29 cellular contexts compared by ENCODE assay signal in the genomic region with DNA sequence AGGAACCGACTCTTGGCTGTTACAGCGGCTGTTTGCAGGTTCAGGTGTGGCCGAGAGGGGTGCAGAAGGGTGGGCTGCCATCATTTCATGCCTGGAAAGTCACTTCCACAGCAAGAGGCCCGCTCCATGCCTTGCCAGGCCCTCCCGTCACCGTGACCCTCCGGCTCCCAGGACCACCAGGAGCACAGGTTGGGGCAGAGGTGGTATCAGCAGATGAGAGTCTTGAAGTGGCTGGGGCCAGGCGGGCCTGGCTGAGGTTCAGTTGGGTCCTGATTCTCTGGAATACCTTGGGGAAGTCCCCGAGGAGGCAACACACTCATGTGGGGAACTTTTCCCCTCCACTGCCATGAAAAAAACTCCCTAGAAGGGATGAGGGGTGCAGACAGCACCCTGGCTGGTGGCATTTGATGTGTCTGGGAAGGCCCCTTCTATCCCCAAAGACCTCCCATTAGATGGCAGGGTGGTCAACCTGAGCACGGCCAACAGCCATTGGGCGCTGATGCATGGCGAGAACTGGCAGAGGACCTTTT. TPM values are rescaled to one million over a fixed set of nuclear protein-coding genes. Genes with fewer than 3 reads are reported as not detected.
DNase-seq lines count a peak whose midpoint lies in the region; ATAC-seq and TF ChIP-seq lines count a peak whose summit lies in the region.
"Had no signal": no experiment of that assay in that cellular context is flagged by ENCODE, and none has a peak within 500 bp of the region (broad histone marks: within the 10 kb centered on the region; RNA-seq: fewer than 3 reads in every experiment).

No MANE protein-coding gene starts in this region.

- H3K4me1 ChIP-seq in lower lobe of right lung = no peaks in the 10 kb centered on the region
- no peaks in the 10 kb centered on the region for H3K4me1 ChIP-seq in naive thymus-derived CD4-positive, alpha-beta T cell (ENCODE audit: control insufficient read depth in 2 of 2, insufficient read depth in 2 of 2, low read length in 2 of 2)
- H3K4me1 ChIP-seq: transverse colon had no signal

- H3K36me3 Mint-ChIP-seq in activated CD8-positive, alpha-beta T cell treated with anti-CD3 and anti-CD28 coated beads for 36 hours (ENCODE audit: low read depth) = no peaks in the 10 kb centered on the region
- no peaks in the 10 kb centered on the region for H3K36me3 Mint-ChIP-seq in activated CD8-positive, alpha-beta T cell treated with anti-CD3 and anti-CD28 coated beads, Interleukin-2, amount 10 ng/mL, durations not matched to agents 7 days and 5 days (ENCODE audit: low read depth)
- H3K36me3 Mint-ChIP-seq in activated B cell treated with CpG ODN at 0.5 μM for 24 hours (ENCODE audit: low read depth) = peaks cover 7% of the 10 kb centered on the region
- H3K36me3 Mint-ChIP-seq in naive thymus-derived CD4-positive, alpha-beta T cell = peaks cover 0 to 7% (median 0%) of the 10 kb centered on the region in 5 donors
- H3K36me3 Mint-ChIP-seq: activated naive CD8-positive, alpha-beta T cell treated with anti-CD3 and anti-CD28 coated beads, Interleukin-2, amount 10 ng/mL, durations not matched to agents 7 days and 5 days had no signal

- no peak for TF ChIP-seq CTCF in activated CD8-positive, alpha-beta T cell treated with anti-CD3 and anti-CD28 coated beads for 36 hours (IDR thresholded peaks at IDR 0.05)
- TF ChIP-seq CTCF in activated B cell treated with CpG ODN at 0.5 μM for 24 hours (IDR thresholded peaks at IDR 0.05) (no peak), lower lobe of right lung (IDR thresholded peaks at IDR 0.05) (no peak)

- H3K4me3 Mint-ChIP-seq in activated CD8-positive, alpha-beta T cell treated with anti-CD3 and anti-CD28 coated beads for 36 hours = no peak overlapping the region
- H3K4me3 Mint-ChIP-seq in activated CD8-positive, alpha-beta T cell treated with anti-CD3 and anti-CD28 coated beads, Interleukin-2, amount 10 ng/mL, durations not matched to agents 7 days and 5 days = no peak overlapping the region
- H3K4me3 Mint-ChIP-seq in activated B cell treated with CpG ODN at 0.5 μM for 24 hours = peak overlapping the region; percentile 68
- peak overlapping the region in 1 of 2 donors; percentile 74 for H3K4me3 Mint-ChIP-seq in stimulated activated naive CD8-positive, alpha-beta T cell treated with anti-CD3 and anti-CD28 coated beads, Interleukin-15, amount 100 ng/mL, for 72 hours
- H3K4me3 Mint-ChIP-seq in naive thymus-derived CD4-positive, alpha-beta T cell = no peak overlapping the region
- H3K4me3 Mint-ChIP-seq: activated naive CD8-positive, alpha-beta T cell treated with anti-CD3 and anti-CD28 coated beads, Interleukin-2, amount 10 ng/mL, durations not matched to agents 7 days and 5 days had no signal

- no peaks in the 10 kb centered on the region for H3K9me3 Mint-ChIP-seq in activated CD8-positive, alpha-beta T cell treated with anti-CD3 and anti-CD28 coated beads for 36 hours
- H3K9me3 Mint-ChIP-seq in activated CD8-positive, alpha-beta T cell treated with anti-CD3 and anti-CD28 coated beads, Interleukin-2, amount 10 ng/mL, durations not matched to agents 7 days and 5 days (ENCODE audit: insufficient read depth) = peaks cover 2% of the 10 kb centered on the region
- H3K9me3 Mint-ChIP-seq in activated B cell treated with CpG ODN at 0.5 μM for 24 hours = no peaks in the 10 kb centered on the region
- H3K9me3 Mint-ChIP-seq in stimulated activated naive CD8-positive, alpha-beta T cell treated with anti-CD3 and anti-CD28 coated beads, Interleukin-15, amount 100 ng/mL, for 72 hours = peaks cover 0 to under 1% of the 10 kb centered on the region in 2 donors
- peaks cover 0 to 5% (median 0%) of the 10 kb centered on the region in 11 donors for H3K9me3 Mint-ChIP-seq in naive thymus-derived CD4-positive, alpha-beta T cell
- H3K9me3 Mint-ChIP-seq: activated naive CD8-positive, alpha-beta T cell treated with anti-CD3 and anti-CD28 coated beads, Interleukin-2, amount 10 ng/mL, durations not matched to agents 7 days and 5 days; activated T-helper 2 cell treated with anti-CD3 and anti-CD28 coated beads, Interferon-gamma antibody, Interleukin-2, Interleukin-4, amounts not matched to agents 10 μg/mL and 5 μg/mL and 100 μg/mL, durations not matched to agents 14 hours and 24 hours and 36 hours had no signal

- no peak overlapping the region for H3K27ac ChIP-seq in lower lobe of right lung
- no peak overlapping the region for H3K27ac ChIP-seq in naive thymus-derived CD4-positive, alpha-beta T cell (ENCODE audit: low read depth, low read length)
- H3K27ac ChIP-seq: 22Rv1, dorsolateral prefrontal cortex, stomach, transverse colon, WERI-Rb-1 had no signal

- ATAC-seq in activated CD8-positive, alpha-beta T cell treated with anti-CD3 and anti-CD28 coated beads for 36 hours = no peak
- no peak for ATAC-seq in activated CD8-positive, alpha-beta T cell treated with anti-CD3 and anti-CD28 coated beads, Interleukin-2, amount 10 ng/mL, durations not matched to agents 7 days and 5 days
- ATAC-seq in activated B cell treated with CpG ODN at 0.5 μM for 24 hours (ENCODE audit: low read depth) (no peak), lower lobe of right lung (no peak)
- ATAC-seq in stimulated activated naive CD8-positive, alpha-beta T cell treated with anti-CD3 and anti-CD28 coated beads, Interleukin-15, amount 100 ng/mL, for 72 hours = no peak
- no peak for ATAC-seq in naive thymus-derived CD4-positive, alpha-beta T cell
- ATAC-seq: left cardiac atrium had no signal

- CTCF ChIA-PET in activated CD8-positive, alpha-beta T cell treated with anti-CD3 and anti-CD28 coated beads for 36 hours (lab: Charles Lee) = no interaction called here
- CTCF ChIA-PET in activated CD8-positive, alpha-beta T cell treated with anti-CD3 and anti-CD28 coated beads, Interleukin-2, amount 10 ng/mL, durations not matched to agents 7 days and 5 days (lab: Charles Lee) = no interaction called here
- CTCF ChIA-PET in activated B cell treated with CpG ODN at 0.5 μM for 24 hours (lab: Charles Lee) = no interaction called here
- CTCF ChIA-PET in naive thymus-derived CD4-positive, alpha-beta T cell (lab: Charles Lee) = no interaction called here

- POLR2A ChIA-PET in activated CD8-positive, alpha-beta T cell treated with anti-CD3 and anti-CD28 coated beads for 36 hours (lab: Charles Lee) = no interaction called here
- POLR2A ChIA-PET in activated CD8-positive, alpha-beta T cell treated with anti-CD3 and anti-CD28 coated beads, Interleukin-2, amount 10 ng/mL, durations not matched to agents 7 days and 5 days (lab: Charles Lee) = no interaction called here
- POLR2A ChIA-PET in activated B cell treated with CpG ODN at 0.5 μM for 24 hours (lab: Charles Lee) = interaction anchor here (1.6 to 4.3 kb wide), 3 partner anchors 19 to 38 kb away, joined by 4 to 31 read pairs (median 7); a partner anchor contains a TSS
- POLR2A ChIA-PET in naive thymus-derived CD4-positive, alpha-beta T cell (lab: Charles Lee) = no interaction called here

- intact Hi-C loops in activated CD8-positive, alpha-beta T cell treated with anti-CD3 and anti-CD28 coated beads for 36 hours (cut with micrococcal nuclease) = no loop called here
- intact Hi-C loops in activated B cell treated with CpG ODN at 0.5 μM for 24 hours (cut with micrococcal nuclease) (loop anchor here (2.0 kb wide), 1 partner anchor 21 kb away; no protein-coding TSS in a partner anchor), lower lobe of right lung (cut with DNase I) (no loop called here)
- intact Hi-C loops in naive thymus-derived CD4-positive, alpha-beta T cell (cut with micrococcal nuclease) = no loop called here

- H3K9me3 ChIP-seq in lower lobe of right lung = no peaks in the 10 kb centered on the region
- H3K9me3 ChIP-seq in naive thymus-derived CD4-positive, alpha-beta T cell (ENCODE audit: control insufficient read depth in 2 of 3, low read length in 3 of 3) = no peaks in the 10 kb centered on the region
- H3K9me3 ChIP-seq: transverse colon had no signal

- no peaks in the 10 kb centered on the region for H3K27me3 Mint-ChIP-seq in activated CD8-positive, alpha-beta T cell treated with anti-CD3 and anti-CD28 coated beads for 36 hours
- no peaks in the 10 kb centered on the region for H3K27me3 Mint-ChIP-seq in activated CD8-positive, alpha-beta T cell treated with anti-CD3 and anti-CD28 coated beads, Interleukin-2, amount 10 ng/mL, durations not matched to agents 7 days and 5 days (ENCODE audit: low read depth)
- no peaks in the 10 kb centered on the region for H3K27me3 Mint-ChIP-seq in activated B cell treated with CpG ODN at 0.5 μM for 24 hours
- H3K27me3 Mint-ChIP-seq in stimulated activated naive CD8-positive, alpha-beta T cell treated with anti-CD3 and anti-CD28 coated beads, Interleukin-15, amount 100 ng/mL, for 72 hours = no peaks in the 10 kb centered on the region
- H3K27me3 Mint-ChIP-seq in naive thymus-derived CD4-positive, alpha-beta T cell = no peaks in the 10 kb centered on the region
- H3K27me3 Mint-ChIP-seq: activated naive CD8-positive, alpha-beta T cell treated with anti-CD3 and anti-CD28 coated beads, Interleukin-2, amount 10 ng/mL, durations not matched to agents 7 days and 5 days had no signal

- no peaks in the 10 kb centered on the region for H3K27me3 ChIP-seq in lower lobe of right lung (ENCODE audit: low read depth)
- H3K27me3 ChIP-seq in naive thymus-derived CD4-positive, alpha-beta T cell (ENCODE audit: control insufficient read depth in 2 of 2, insufficient read depth in 2 of 2, low read length in 2 of 2) = no peaks in the 10 kb centered on the region
- H3K27me3 ChIP-seq: transverse colon had no signal

- DNase-seq in activated CD8-positive, alpha-beta T cell treated with anti-CD3 and anti-CD28 coated beads for 36 hours = no peak
- DNase-seq in activated CD8-positive, alpha-beta T cell treated with anti-CD3 and anti-CD28 coated beads, Interleukin-2, amount 10 ng/mL, durations not matched to agents 7 days and 5 days = no peak
- DNase-seq in activated B cell treated with CpG ODN at 0.5 μM for 24 hours (no peak), lower lobe of right lung (peak; percentile 48), Ammon's horn (ENCODE audit: low spot score) (no peak)
- DNase-seq in stimulated activated naive CD8-positive, alpha-beta T cell treated with anti-CD3 and anti-CD28 coated beads, Interleukin-15, amount 100 ng/mL, for 72 hours = no peak
- DNase-seq in naive thymus-derived CD4-positive, alpha-beta T cell = no peak
- no peak for DNase-seq in stimulated activated CD4-positive, alpha-beta T cell treated with anti-CD3 and anti-CD28 coated beads, Interleukin-12 subunit alpha, Interleukin-12 subunit beta, amount 100 ng/mL, for 4 hours
- DNase-seq: activated CD4-positive, alpha-beta T cell treated with anti-CD3 and anti-CD28 coated beads, Interleukin-2, amount 50 U/mL, for 1 hour; activated CD8-positive, alpha-beta memory T cell treated with anti-CD3 and anti-CD28 coated beads, Interleukin-2, amount 50 U/mL, for 4 hours; activated naive CD8-positive, alpha-beta T cell treated with anti-CD3 and anti-CD28 coated beads, Interleukin-2, amount 10 ng/mL, durations not matched to agents 7 days and 5 days; central memory CD4-positive, alpha-beta T cell; Kasumi-1; left cardiac atrium; mesenchymal stem cell; NCI-H1048; NCI-H187; NCI-H526; occipital lobe; RPMI8226; stimulated activated CD4-positive, alpha-beta T cell treated with anti-CD3 and anti-CD28 coated beads, Interleukin-4, amount 100 ng/mL, for 24 hours; stomach; transverse colon; WERI-Rb-1 had no signal

- peak overlapping the region; percentile 82 for H3K27ac Mint-ChIP-seq in activated CD8-positive, alpha-beta T cell treated with anti-CD3 and anti-CD28 coated beads for 36 hours
- no peak overlapping the region for H3K27ac Mint-ChIP-seq in activated CD8-positive, alpha-beta T cell treated with anti-CD3 and anti-CD28 coated beads, Interleukin-2, amount 10 ng/mL, durations not matched to agents 7 days and 5 days
- peak overlapping the region; percentile 93 for H3K27ac Mint-ChIP-seq in activated B cell treated with CpG ODN at 0.5 μM for 24 hours
- H3K27ac Mint-ChIP-seq in stimulated activated naive CD8-positive, alpha-beta T cell treated with anti-CD3 and anti-CD28 coated beads, Interleukin-15, amount 100 ng/mL, for 72 hours = peak overlapping the region; percentile 93 to 97
- H3K27ac Mint-ChIP-seq in naive thymus-derived CD4-positive, alpha-beta T cell = no peak overlapping the region
- H3K27ac Mint-ChIP-seq: activated naive CD8-positive, alpha-beta T cell treated with anti-CD3 and anti-CD28 coated beads, Interleukin-2, amount 10 ng/mL, durations not matched to agents 7 days and 5 days; activated T-helper 2 cell treated with anti-CD3 and anti-CD28 coated beads, Interferon-gamma antibody, Interleukin-2, Interleukin-4, amounts not matched to agents 10 μg/mL and 5 μg/mL and 100 μg/mL, durations not matched to agents 14 hours and 24 hours and 36 hours had no signal

- peaks cover 13% of the 10 kb centered on the region for H3K4me1 Mint-ChIP-seq in activated CD8-positive, alpha-beta T cell treated with anti-CD3 and anti-CD28 coated beads for 36 hours (ENCODE audit: low read depth)
- peaks cover 19% of the 10 kb centered on the region for H3K4me1 Mint-ChIP-seq in activated CD8-positive, alpha-beta T cell treated with anti-CD3 and anti-CD28 coated beads, Interleukin-2, amount 10 ng/mL, durations not matched to agents 7 days and 5 days (ENCODE audit: low read depth)
- peaks cover 74% of the 10 kb centered on the region for H3K4me1 Mint-ChIP-seq in activated B cell treated with CpG ODN at 0.5 μM for 24 hours
- peaks cover 37% of the 10 kb centered on the region for H3K4me1 Mint-ChIP-seq in stimulated activated naive CD8-positive, alpha-beta T cell treated with anti-CD3 and anti-CD28 coated beads, Interleukin-15, amount 100 ng/mL, for 72 hours
- H3K4me1 Mint-ChIP-seq in naive thymus-derived CD4-positive, alpha-beta T cell = peaks cover 0 to 17% (median 0%) of the 10 kb centered on the region in 7 donors

- H3K36me3 ChIP-seq in lower lobe of right lung = no peaks in the 10 kb centered on the region
- no peaks in the 10 kb centered on the region for H3K36me3 ChIP-seq in naive thymus-derived CD4-positive, alpha-beta T cell (ENCODE audit: control insufficient read depth in 2 of 3, insufficient read depth in 3 of 3, low read length in 3 of 3)
- H3K36me3 ChIP-seq: transverse colon, WERI-Rb-1 had no signal

- no peak overlapping the region for H3K4me3 ChIP-seq in lower lobe of right lung
- no peak overlapping the region for H3K4me3 ChIP-seq in naive thymus-derived CD4-positive, alpha-beta T cell (ENCODE audit: low read length)
- H3K4me3 ChIP-seq: dorsolateral prefrontal cortex, stomach, transverse colon had no signal

RNA-seq across cellular contexts. Expression of a gene that starts 34.2 kb away (rescaled TPM):
- total RNA-seq in activated CD8-positive, alpha-beta T cell treated with anti-CD3 and anti-CD28 coated beads for 36 hours = 100 to 1,000 TPM; 409 to 439 TPM
- 10 to 100 TPM; 91.2 to 95.2 TPM for total RNA-seq in activated CD8-positive, alpha-beta T cell treated with anti-CD3 and anti-CD28 coated beads, Interleukin-2, amount 10 ng/mL, durations not matched to agents 7 days and 5 days
- total RNA-seq in activated B cell treated with CpG ODN at 0.5 μM for 24 hours = 417 and 426 TPM in 2 replicates
- total RNA-seq in lower lobe of right lung = 6.0 TPM
- total RNA-seq in naive thymus-derived CD4-positive, alpha-beta T cell = 100 to 1,000 TPM in 1 of 5 experiments, 10 to 100 TPM in 4; 11.8 to 175 (median 27.1) TPM
- 1 to 10 TPM; 3.2 to 8.2 TPM for polyA plus RNA-seq in naive thymus-derived CD4-positive, alpha-beta T cell
- total RNA-seq: myocyte, renal cortical epithelial cell had no signal

Comparison
In these comparisons a context has a peak if more than half of its experiments do, and no peak if none do; other contexts are left out.
1. H3K27ac Mint-ChIP-seq: peak in activated CD8-positive, alpha-beta T cell treated with anti-CD3 and anti-CD28 coated beads for 36 hours (single experiment), activated B cell treated with CpG ODN at 0.5 μM for 24 hours (single experiment) and stimulated activated naive CD8-positive, alpha-beta T cell treated with anti-CD3 and anti-CD28 coated beads, Interleukin-15, amount 100 ng/mL, for 72 hours (2 of 2); none in activated CD8-positive, alpha-beta T cell treated with anti-CD3 and anti-CD28 coated beads, Interleukin-2, amount 10 ng/mL, durations not matched to agents 7 days and 5 days (single experiment) and naive thymus-derived CD4-positive, alpha-beta T cell (0 of 9).